ENCODE assay signal across 28 cellular contexts in the genomic region with DNA sequence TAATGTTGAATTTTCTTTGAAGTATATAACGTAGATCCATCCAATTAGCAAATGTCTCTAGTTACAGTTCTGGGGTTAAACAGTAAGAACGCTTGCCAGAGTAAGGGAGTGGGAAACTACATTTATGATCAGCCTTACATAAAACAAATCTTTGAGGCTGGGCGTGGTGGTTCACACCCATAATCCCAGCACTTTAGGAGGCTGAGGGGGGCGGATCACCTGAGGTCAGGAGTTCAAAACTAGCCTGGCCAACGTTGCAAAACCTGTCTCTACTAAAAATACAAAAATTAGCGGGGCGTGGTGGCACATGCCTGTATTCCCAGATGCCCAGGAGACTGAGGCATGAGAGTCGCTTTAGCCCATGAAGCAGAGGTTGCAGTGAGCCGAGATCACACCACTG.
"Had no signal": no experiment of that assay in that cellular context is flagged by ENCODE, and none has a peak within 500 bp of the region (broad histone marks: within the 10 kb centered on the region; RNA-seq: fewer than 3 reads in every experiment).

No MANE protein-coding gene starts in this region.

- ATAC-seq: activated T-helper 17 cell treated with anti-CD3 and anti-CD28 coated beads, Interleukin-2, amount 50 U/mL, for 72 hours; K562; Panc1; Right ventricle myocardium inferior; T-cell had no signal

- DNase-seq: activated B cell treated with CpG ODN at 0.5 μM for 24 hours; activated CD4-positive, alpha-beta memory T cell treated with anti-CD3 and anti-CD28 coated beads for 36 hours; activated CD4-positive, alpha-beta T cell treated with anti-CD3 and anti-CD28 coated beads for 1 hour; activated CD4-positive, alpha-beta T cell treated with anti-CD3 and anti-CD28 coated beads, Interleukin-2, amount 10 ng/mL, durations not matched to agents 7 days and 5 days; activated CD8-positive, alpha-beta memory T cell treated with anti-CD3 and anti-CD28 coated beads for 24 hours; activated gamma-delta T cell; activated naive CD4-positive, alpha-beta T cell treated with anti-CD3 and anti-CD28 coated beads for 36 hours; activated T-cell treated with anti-CD3 and anti-CD28 coated beads, Interleukin-2, amount 50 U/mL, for 48 hours; amygdala; Karpas-422; MM.1S; NCI-H1105 treated with DMSO at 0.1 percent for 48 hours; NCI-H1436 treated with DMSO at 0.1 percent for 48 hours; NCI-H1930; NCI-H345; NCI-H510A; NCI-H526 treated with DMSO at 0.1 percent for 48 hours; NCI-H82; OCI-M1; RPMI8226; T-cell; T-helper 2 cell; T1000 had no signal

- H3K4me3 ChIP-seq: K562, SK-N-MC had no signal

- H3K27ac ChIP-seq: SK-N-MC had no signal
